In genomic region chrX:353566-354535, GRCh38 we compare ENCODE assay signal across 20 cellular contexts. TPM values are rescaled to one million over a fixed set of nuclear protein-coding genes. Genes with fewer than 3 reads are reported as not detected.
A peak's percentile ranks its signal among the peaks of the same experiment; 100 is the strongest.
DNase-seq lines count a peak whose midpoint lies in the region; ATAC-seq, FAIRE-seq and TF ChIP-seq lines count a peak whose summit lies in the region.
"Had no signal": no experiment of that assay in that cellular context is flagged by ENCODE, and none has a peak within 500 bp of the region (broad histone marks: within the 10 kb centered on the region; RNA-seq: fewer than 3 reads in every experiment).

No MANE protein-coding gene starts in this region.

- no peak overlapping the region for H3K9ac ChIP-seq in HepG2 (ENCODE audit: insufficient read depth, low read depth, low read length)

- peaks cover 0 to under 1% (median 0%) of the 10 kb centered on the region in 12 donors for H3K9me3 ChIP-seq in heart left ventricle
- peaks cover 0 to 8% (median 0%) of the 10 kb centered on the region in 11 donors for H3K9me3 ChIP-seq in heart right ventricle
- no peaks in the 10 kb centered on the region for H3K9me3 ChIP-seq in RWPE2 (ENCODE audit: severe bottlenecking)
- H3K9me3 ChIP-seq in HepG2 (ENCODE audit: low read length), result no peaks in the 10 kb centered on the region
- H3K9me3 ChIP-seq in OCI-LY7 (ENCODE audit: low read length), result no peaks in the 10 kb centered on the region

- H4K20me1 ChIP-seq in HepG2 (ENCODE audit: insufficient read depth, low read length) (no peaks in the 10 kb centered on the region), OCI-LY7 (ENCODE audit: insufficient read depth, low read length) (no peaks in the 10 kb centered on the region)

- in situ Hi-C loops in HepG2 (cut with HindIII; ENCODE audit: extremely low pct_ligation_motif_present, low pct_unique_long_range_greater_than_20kb), result no loop called here

- peaks cover 0 to 11% (median 3%) of the 10 kb centered on the region in 12 donors for H3K4me1 ChIP-seq in heart left ventricle
- H3K4me1 ChIP-seq in heart right ventricle, result peaks cover 0 to 11% (median 4%) of the 10 kb centered on the region in 9 donors
- peaks cover 16% of the 10 kb centered on the region for H3K4me1 ChIP-seq in RWPE2 (ENCODE audit: insufficient read depth, poor library complexity, severe bottlenecking)
- 0 out of 2 replicates have a peak, but pooled peaks cover 5% of the 10 kb centered on the region for H3K4me1 ChIP-seq in HepG2 (ENCODE audit: insufficient read depth, low read length)
- H3K4me1 ChIP-seq in OCI-LY7 (ENCODE audit: insufficient read depth, low read length, poor library complexity, severe bottlenecking), result no peaks in the 10 kb centered on the region

- H3K4me3 Mint-ChIP-seq in stimulated activated naive B cell treated with anti-CD40 and anti-IgM and Interleukin-4, amounts not matched to agents 10 μg/mL and 1 μg/mL and 100 μg/mL, for 72 hours, result no peak overlapping the region
- H3K4me3 Mint-ChIP-seq in effector memory CD8-positive, alpha-beta T cell, result no peak overlapping the region
- H3K4me3 Mint-ChIP-seq: CD4-positive, alpha-beta memory T cell had no signal

- ATAC-seq in heart left ventricle (no peak), heart right ventricle (no peak), RWPE2 (ENCODE audit: low read depth) (no peak), HepG2 (no peak)
- ATAC-seq in stimulated activated naive B cell treated with anti-CD40 and anti-IgM and Interleukin-4, amounts not matched to agents 10 μg/mL and 1 μg/mL and 100 μg/mL, for 72 hours (replicated peaks), result no peak
- ATAC-seq in effector memory CD8-positive, alpha-beta T cell (replicated peaks), result no peak

- H3K27ac Mint-ChIP-seq in stimulated activated naive B cell treated with anti-CD40 and anti-IgM and Interleukin-4, amounts not matched to agents 10 μg/mL and 1 μg/mL and 100 μg/mL, for 72 hours, result peak overlapping the region; percentile 42
- H3K27ac Mint-ChIP-seq in effector memory CD8-positive, alpha-beta T cell, result no peak overlapping the region

- 94 to 96% (median 95%) methylated on average over 28 to 39 of the region's 39 CpGs for WGBS in heart left ventricle, 4 donors
- 95 to 97% methylated on average over 39 of the region's 39 CpGs for WGBS in heart right ventricle, 2 donors
- WGBS in HepG2 (ENCODE audit: low lambda C conversion rate), result over 99% methylated on average over 20 of the region's 39 CpGs

- H3K4me1 Mint-ChIP-seq in stimulated activated naive B cell treated with anti-CD40 and anti-IgM and Interleukin-4, amounts not matched to agents 10 μg/mL and 1 μg/mL and 100 μg/mL, for 72 hours, result peaks cover 7 to 16% of the 10 kb centered on the region in 2 donors
- H3K4me1 Mint-ChIP-seq in effector memory CD8-positive, alpha-beta T cell (ENCODE audit: low read depth in 2 of 2), result peaks cover 9 to 35% of the 10 kb centered on the region in 2 donors

- H3K27me3 ChIP-seq in heart left ventricle (no peaks in the 10 kb centered on the region), heart right ventricle (no peaks in the 10 kb centered on the region), RWPE2 (ENCODE audit: insufficient read depth, poor library complexity, severe bottlenecking) (no peaks in the 10 kb centered on the region), HepG2 (ENCODE audit: control insufficient read depth in 1 of 2, insufficient read depth in 2 of 2, low read length in 2 of 2) (no peaks in the 10 kb centered on the region)

- H3K36me3 ChIP-seq in heart left ventricle, result peaks cover 0 to 18% (median 0%) of the 10 kb centered on the region in 9 donors
- H3K36me3 ChIP-seq in heart right ventricle, result peaks cover 0 to 20% (median 0%) of the 10 kb centered on the region in 9 donors
- peaks cover 21% of the 10 kb centered on the region for H3K36me3 ChIP-seq in RWPE2 (ENCODE audit: low read depth)
- H3K36me3 ChIP-seq in HepG2 (replicated peaks in 1 of 2; ENCODE audit: control insufficient read depth in 1 of 2, insufficient read depth in 2 of 2, low read length in 2 of 2), result peaks cover 0 to 3% of the 10 kb centered on the region in 2 experiments; a peak in 2 of 5 replicates
- H3K36me3 ChIP-seq in OCI-LY7 (ENCODE audit: insufficient read depth, low read length), result peaks cover 96% of the 10 kb centered on the region

- TF ChIP-seq POLR2A in heart left ventricle (IDR thresholded peaks at IDR 0.05) (no peak), HepG2 (IDR thresholded peaks at IDR 0.05; ENCODE audit: insufficient read depth in 1 of 2, low read depth in 2 of 2, low read length in 2 of 2) (no peak)

- BruUV-seq in HepG2 (replicated peaks; lab: Mats Ljungman, UMichigan) (no TSS peak), OCI-LY7 (replicated peaks; lab: Mats Ljungman, UMichigan) (no TSS peak)

- no peak for FAIRE-seq in HepG2 (lab: Jason Lieb, UNC)
- FAIRE-seq: G401.6, GM12891, GM19239 had no signal

- TF ChIP-seq EP300 in HepG2 (IDR thresholded peaks at IDR 0.05; ENCODE audit: low read depth in 2 of 2, low read length in 2 of 2) (no peak), HepG2 (CRISPR knock-in tag; IDR thresholded peaks at IDR 0.05; ENCODE audit: borderline replicate concordance) (no peak)

- H2AFZ ChIP-seq in HepG2 (ENCODE audit: low read length), result no peak overlapping the region
- no peak overlapping the region for H2AFZ ChIP-seq in OCI-LY7 (ENCODE audit: low read length)
- H2AFZ ChIP-seq: PC-9 had no signal

- H3K79me2 ChIP-seq in HepG2 (ENCODE audit: insufficient read depth, low read length) (no peaks in the 10 kb centered on the region), OCI-LY7 (ENCODE audit: insufficient read depth, low read depth, low read length) (peaks cover 56% of the 10 kb centered on the region)

- peaks cover 3 to 4% of the 10 kb centered on the region in 2 donors for H3K9me3 Mint-ChIP-seq in stimulated activated naive B cell treated with anti-CD40 and anti-IgM and Interleukin-4, amounts not matched to agents 10 μg/mL and 1 μg/mL and 100 μg/mL, for 72 hours
- peaks cover 0 to 3% of the 10 kb centered on the region in 2 donors for H3K9me3 Mint-ChIP-seq in effector memory CD8-positive, alpha-beta T cell

- H3K4me2 ChIP-seq in HepG2 (ENCODE audit: low read depth, low read length), result no peak overlapping the region
- no peak overlapping the region for H3K4me2 ChIP-seq in OCI-LY7 (ENCODE audit: low read length)
- H3K4me2 ChIP-seq: PC-9 had no signal

- H3K4me3 ChIP-seq in heart left ventricle, result no peak overlapping the region
- no peak overlapping the region for H3K4me3 ChIP-seq in heart right ventricle
- H3K4me3 ChIP-seq in RWPE2 (ENCODE audit: severe bottlenecking), result no peak overlapping the region
- no peak overlapping the region for H3K4me3 ChIP-seq in HepG2 (replicated peaks in 1 of 3; ENCODE audit: insufficient read depth in 1 of 3, low read depth in 2 of 3, low read length in 3 of 3)
- no peak overlapping the region for H3K4me3 ChIP-seq in OCI-LY7 (ENCODE audit: low read depth, low read length, poor library complexity, severe bottlenecking)
- H3K4me3 ChIP-seq: PC-9 had no signal

- CTCF ChIA-PET in HepG2 (lab: Yijun Ruan, JAX; ENCODE audit: low intra/inter-chr PET ratio, low total read pairs), result no interaction called here
- CTCF ChIA-PET in OCI-LY7 (lab: Charles Lee; ENCODE audit: unreplicated experiment), result no interaction called here

- H3K9me2 ChIP-seq in OCI-LY7 (ENCODE audit: insufficient read depth, low read length), result no peaks in the 10 kb centered on the region

- DNase-seq in heart left ventricle (peak in 3 of 5 donors; percentile 12 to 37 (median 16)), heart right ventricle (no peak), RWPE2 (ENCODE audit: low spot score) (peak; percentile 63), HepG2 (ENCODE audit: low spot score) (no peak), OCI-LY7 (ENCODE audit: low spot score) (no peak), NCI-H774 (lab: John Stamatoyannopoulos, UW) (no peak)
- no peak for DNase-seq in stimulated activated naive B cell treated with anti-CD40 and anti-IgM and Interleukin-4, amounts not matched to agents 10 μg/mL and 1 μg/mL and 100 μg/mL, for 72 hours
- no peak for DNase-seq in effector memory CD8-positive, alpha-beta T cell
- DNase-seq: CD4-positive, alpha-beta memory T cell; DMS79 treated with DMSO at 0.1 percent for 48 hours; KBM-7; NCI-H1048; NCI-H146; NCI-H2107; NCI-H226; PC-9; SHP77 had no signal

- H3K27me3 Mint-ChIP-seq in stimulated activated naive B cell treated with anti-CD40 and anti-IgM and Interleukin-4, amounts not matched to agents 10 μg/mL and 1 μg/mL and 100 μg/mL, for 72 hours, result no peaks in the 10 kb centered on the region
- H3K27me3 Mint-ChIP-seq in effector memory CD8-positive, alpha-beta T cell, result no peaks in the 10 kb centered on the region
- H3K27me3 Mint-ChIP-seq: CD4-positive, alpha-beta memory T cell had no signal

- TF ChIP-seq RAD21 in HepG2 (CRISPR knock-in tag; IDR thresholded peaks at IDR 0.05), result no peak

- H3K27ac ChIP-seq in heart left ventricle (no peak overlapping the region), heart right ventricle (no peak overlapping the region), RWPE2 (ENCODE audit: poor library complexity, severe bottlenecking) (no peak overlapping the region), HepG2 (ENCODE audit: extremely low read length, insufficient read depth, low read length) (no peak overlapping the region), OCI-LY7 (ENCODE audit: low read depth, low read length, poor library complexity, severe bottlenecking) (no peak overlapping the region)
- H3K27ac ChIP-seq: PC-9 had no signal

- no peak for TF ChIP-seq CTCF in heart left ventricle (IDR thresholded peaks at IDR 0.05)
- no peak for TF ChIP-seq CTCF in heart right ventricle (IDR thresholded peaks at IDR 0.05)
- no peak for TF ChIP-seq CTCF in RWPE2 (IDR thresholded peaks at IDR 0.05; ENCODE audit: poor library complexity, severe bottlenecking)
- no peak for TF ChIP-seq CTCF in HepG2 (CRISPR knock-in tag; IDR thresholded peaks at IDR 0.05)
- no peak for TF ChIP-seq CTCF in OCI-LY7 (conservative IDR thresholded peaks at IDR 0.05; ENCODE audit: low read length)

- intact Hi-C loops in heart left ventricle (cut with DNase I), result no loop called here
- intact Hi-C loops in heart right ventricle (cut with DNase I), result no loop called here
- intact Hi-C loops in HepG2 (cut with micrococcal nuclease; ENCODE audit: unreplicated experiment), result no loop called here
- intact Hi-C loops in OCI-LY7 (cut with micrococcal nuclease; ENCODE audit: unreplicated experiment), result no loop called here

- peaks cover 30 to 62% of the 10 kb centered on the region in 2 donors for H3K36me3 Mint-ChIP-seq in stimulated activated naive B cell treated with anti-CD40 and anti-IgM and Interleukin-4, amounts not matched to agents 10 μg/mL and 1 μg/mL and 100 μg/mL, for 72 hours
- no peaks in the 10 kb centered on the region for H3K36me3 Mint-ChIP-seq in effector memory CD8-positive, alpha-beta T cell (ENCODE audit: insufficient read depth)

- POLR2A ChIA-PET in HepG2 (lab: Yijun Ruan, JAX) (no interaction called here), OCI-LY7 (lab: Charles Lee) (no interaction called here)

RNA-seq across cellular contexts. Expression of gene PPP2R3B, which starts 32.9 kb away (rescaled TPM):
- 100 to 1,000 TPM in 8 of 9 donors, 10 to 100 TPM in 1; 98.3 to 186 (median 113) TPM for total RNA-seq in heart left ventricle
- 100 to 1,000 TPM in 1 of 2 donors, 10 to 100 TPM in 1; 60.9 to 181 TPM for polyA plus RNA-seq in heart left ventricle
- 100 to 1,000 TPM in 8 of 10 donors, 10 to 100 TPM in 2; 88.3 to 173 (median 128) TPM for total RNA-seq in heart right ventricle
- 100 to 1,000 TPM in 1 of 2 donors, 10 to 100 TPM in 1; 73.9 to 362 TPM for polyA plus RNA-seq in heart right ventricle
- total RNA-seq in HepG2 (2016; rRNA removed; fragmentation: Illumina TruSeq; extraction: Trizol), result 10.2 and 17.0 TPM in 2 replicates
- total RNA-seq in HepG2 (2016; cell fraction: cytosol; rRNA removed; fragmentation: Illumina TruSeq; extraction: Trizol; ENCODE audit: low read depth), result 40.0 and 45.6 TPM in 2 replicates
- 9.9 and 18.2 TPM in 2 replicates for total RNA-seq in HepG2 (2016; cell fraction: insoluble cytoplasmic fraction; rRNA removed; fragmentation: Illumina TruSeq; extraction: Trizol)
- 24.0 and 29.4 TPM in 2 replicates for total RNA-seq in HepG2 (2016; cell fraction: membrane; rRNA removed; fragmentation: Illumina TruSeq; extraction: Trizol)
- 16.8 and 20.3 TPM in 2 replicates for total RNA-seq in HepG2 (2016; cell fraction: nucleus; rRNA removed; fragmentation: Illumina TruSeq; extraction: Trizol)
- 21.4 and 26.0 TPM in 2 replicates for polyA plus RNA-seq in HepG2 (2011; rRNA removed)
- 12.7 and 19.9 TPM in 2 replicates for polyA plus RNA-seq in HepG2 (2011; cell fraction: cytosol; rRNA removed)
- polyA plus RNA-seq in HepG2 (2011; cell fraction: nucleus; rRNA removed), result 123 and 149 TPM in 2 replicates
- polyA plus RNA-seq in HepG2 (2012), result 9.5 and 14.7 TPM in 2 replicates
- polyA plus RNA-seq in HepG2 (2016; cell fraction: cytosol; fragmentation: Illumina TruSeq; extraction: Trizol; ENCODE audit: low read depth), result 4.1 and 5.7 TPM in 2 replicates
- polyA plus RNA-seq in HepG2 (2016; cell fraction: insoluble cytoplasmic fraction; fragmentation: Illumina TruSeq; extraction: Trizol; ENCODE audit: low read depth), result 11.5 and 12.7 TPM in 2 replicates
- polyA plus RNA-seq in HepG2 (2016; cell fraction: membrane; fragmentation: Illumina TruSeq; extraction: Trizol; ENCODE audit: low read depth), result 7.1 and 8.7 TPM in 2 replicates
- polyA plus RNA-seq in HepG2 (2016; cell fraction: nucleus; fragmentation: Illumina TruSeq; extraction: Trizol; ENCODE audit: insufficient read depth, low read depth), result 43.6 and 49.3 TPM in 2 replicates
- polyA minus RNA-seq in HepG2 (2011; rRNA and poly(A)+ RNA removed; ENCODE audit: low replicate concordance), result 25.0 and 39.8 TPM in 2 replicates
- 13.1 and 17.1 TPM in 2 replicates for polyA minus RNA-seq in HepG2 (2011; cell fraction: cytosol; rRNA and poly(A)+ RNA removed)
- 23.4 and 29.1 TPM in 2 replicates for polyA minus RNA-seq in HepG2 (2011; cell fraction: nucleus; rRNA and poly(A)+ RNA removed)
- 311 and 342 TPM in 2 replicates for total RNA-seq in OCI-LY7 (2014; rRNA removed; shearing (Covaris generic))
- total RNA-seq in OCI-LY7 (2022), result 270 and 301 TPM in 2 replicates

RNA-seq across cellular contexts. Expression of gene GTPBP6, which starts 35.3 kb away (rescaled TPM):
- total RNA-seq in heart left ventricle, result 10 to 100 TPM; 31.3 to 71.5 (median 47.5) TPM
- polyA plus RNA-seq in heart left ventricle, result 100 to 1,000 TPM in 1 of 2 donors, 10 to 100 TPM in 1; 50.6 to 102 TPM
- 10 to 100 TPM; 29.8 to 55.4 (median 46.3) TPM for total RNA-seq in heart right ventricle
- 100 to 1,000 TPM in 1 of 2 donors, 10 to 100 TPM in 1; 44.0 to 103 TPM for polyA plus RNA-seq in heart right ventricle
- 35.6 and 39.6 TPM in 2 replicates for total RNA-seq in HepG2 (2016; rRNA removed; fragmentation: Illumina TruSeq; extraction: Trizol)
- total RNA-seq in HepG2 (2016; cell fraction: cytosol; rRNA removed; fragmentation: Illumina TruSeq; extraction: Trizol; ENCODE audit: low read depth), result 33.9 and 34.6 TPM in 2 replicates
- total RNA-seq in HepG2 (2016; cell fraction: insoluble cytoplasmic fraction; rRNA removed; fragmentation: Illumina TruSeq; extraction: Trizol), result 32.3 and 41.0 TPM in 2 replicates
- 50.6 and 52.4 TPM in 2 replicates for total RNA-seq in HepG2 (2016; cell fraction: membrane; rRNA removed; fragmentation: Illumina TruSeq; extraction: Trizol)
- 17.0 and 20.4 TPM in 2 replicates for total RNA-seq in HepG2 (2016; cell fraction: nucleus; rRNA removed; fragmentation: Illumina TruSeq; extraction: Trizol)
- polyA plus RNA-seq in HepG2 (2011; rRNA removed), result 20.2 and 22.1 TPM in 2 replicates
- polyA plus RNA-seq in HepG2 (2011; cell fraction: cytosol; rRNA removed), result 18.4 and 31.3 TPM in 2 replicates
- 29.4 and 36.8 TPM in 2 replicates for polyA plus RNA-seq in HepG2 (2011; cell fraction: nucleus; rRNA removed)
- polyA plus RNA-seq in HepG2 (2012), result 16.6 and 18.3 TPM in 2 replicates
- 46.6 and 50.3 TPM in 2 replicates for polyA plus RNA-seq in HepG2 (2016; cell fraction: cytosol; fragmentation: Illumina TruSeq; extraction: Trizol; ENCODE audit: low read depth)
- polyA plus RNA-seq in HepG2 (2016; cell fraction: insoluble cytoplasmic fraction; fragmentation: Illumina TruSeq; extraction: Trizol; ENCODE audit: low read depth), result 38.1 and 42.7 TPM in 2 replicates
- 50.6 and 54.4 TPM in 2 replicates for polyA plus RNA-seq in HepG2 (2016; cell fraction: membrane; fragmentation: Illumina TruSeq; extraction: Trizol; ENCODE audit: low read depth)
- 41.5 and 48.9 TPM in 2 replicates for polyA plus RNA-seq in HepG2 (2016; cell fraction: nucleus; fragmentation: Illumina TruSeq; extraction: Trizol; ENCODE audit: insufficient read depth, low read depth)
- polyA minus RNA-seq in HepG2 (2011; rRNA and poly(A)+ RNA removed; ENCODE audit: low replicate concordance), result 14.7 and 27.7 TPM in 2 replicates
- 10.6 and 14.2 TPM in 2 replicates for polyA minus RNA-seq in HepG2 (2011; cell fraction: cytosol; rRNA and poly(A)+ RNA removed)
- polyA minus RNA-seq in HepG2 (2011; cell fraction: nucleus; rRNA and poly(A)+ RNA removed), result 4.7 and 7.2 TPM in 2 replicates
- 36.3 and 40.4 TPM in 2 replicates for total RNA-seq in OCI-LY7 (2014; rRNA removed; shearing (Covaris generic))
- 53.6 and 53.9 TPM in 2 replicates for total RNA-seq in OCI-LY7 (2022)

Comparison
In these comparisons a context has a peak if more than half of its experiments do, and no peak if none do; other contexts are left out.
1. DNase-seq: peak in heart left ventricle (3 of 5) and RWPE2 (single experiment); none in heart right ventricle (0 of 2), HepG2 (single experiment), stimulated activated naive B cell treated with anti-CD40 and anti-IgM and Interleukin-4, amounts not matched to agents 10 μg/mL and 1 μg/mL and 100 μg/mL, for 72 hours (single experiment), OCI-LY7 (single experiment), effector memory CD8-positive, alpha-beta T cell (0 of 3) and NCI-H774 (single experiment).